ENCODE assay signal across 19 cellular contexts in the genomic region with DNA sequence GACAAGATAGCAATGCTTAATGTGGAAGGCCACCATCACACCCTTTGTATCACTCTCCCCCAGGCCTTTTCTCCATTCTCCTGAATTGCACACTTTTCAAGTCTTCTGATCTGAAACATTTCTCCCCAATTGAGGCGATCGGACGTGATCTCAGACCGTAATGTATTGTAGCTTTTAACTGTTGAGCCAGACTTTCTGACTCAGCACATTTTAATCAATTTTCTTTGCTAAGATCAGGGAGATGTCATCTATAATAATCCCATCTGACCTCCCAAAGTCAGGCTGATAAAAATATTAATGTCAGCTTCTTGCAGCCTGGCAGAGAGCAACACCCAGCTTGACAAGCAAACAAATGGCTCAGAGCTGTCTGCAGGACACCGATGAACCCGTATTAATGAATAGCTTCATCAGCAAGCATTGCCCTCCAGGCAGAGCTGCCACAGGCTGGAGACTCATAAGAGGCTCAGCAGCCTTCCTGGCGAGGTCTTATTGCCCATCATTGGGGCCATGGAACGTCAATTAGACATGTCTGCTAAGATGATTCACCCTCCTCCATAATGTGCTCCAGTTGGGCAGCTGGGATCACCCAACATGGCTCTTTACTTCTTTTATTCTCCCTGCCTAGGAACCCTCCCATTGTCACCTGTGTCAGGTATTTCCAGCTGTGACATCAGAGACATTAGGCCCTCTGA.
"Had no signal": no experiment of that assay in that cellular context is flagged by ENCODE, and none has a peak within 500 bp of the region (broad histone marks: within the 10 kb centered on the region; RNA-seq: fewer than 3 reads in every experiment).

No MANE protein-coding gene starts in this region.

- H3K4me3 ChIP-seq: esophagus squamous epithelium, heart right ventricle, mucosa of descending colon, skin epidermis had no signal

- ATAC-seq: activated CD4-positive, CD25-positive, alpha-beta regulatory T cell treated with anti-CD3 and anti-CD28 coated beads, Interleukin-2, amount 50 U/mL, for 24 hours; heart right ventricle; mucosa of descending colon had no signal

- H3K4me1 ChIP-seq: heart right ventricle had no signal

- H3K36me3 ChIP-seq: esophagus squamous epithelium, heart right ventricle had no signal

- H3K36me3 Mint-ChIP-seq: activated naive CD8-positive, alpha-beta T cell treated with anti-CD3 and anti-CD28 coated beads for 36 hours; memory B cell; naive B cell had no signal

- H3K27me3 Mint-ChIP-seq: activated CD4-positive, alpha-beta T cell treated with anti-CD3 and anti-CD28 coated beads, Interleukin-2, amount 10 ng/mL, durations not matched to agents 7 days and 5 days; stimulated activated naive CD8-positive, alpha-beta T cell treated with anti-CD3 and anti-CD28 coated beads, Interleukin-15, Interleukin-2, amounts not matched to agents 100 ng/mL and 50 ng/mL, for 24 hours had no signal

- H3K27ac Mint-ChIP-seq: activated CD4-positive, alpha-beta T cell treated with anti-CD3 and anti-CD28 coated beads, Interleukin-2, amount 10 ng/mL, durations not matched to agents 7 days and 5 days; activated naive CD8-positive, alpha-beta T cell treated with anti-CD3 and anti-CD28 coated beads for 36 hours; dendritic cell treated with granulocyte-macrophage colony-stimulating factor and Interleukin-4, amounts not matched to agents 40 ng/mL and 50 ng/mL, for 4 days; immature natural killer cell; memory B cell; naive B cell; progenitor cell of endocrine pancreas; stimulated activated naive CD8-positive, alpha-beta T cell treated with anti-CD3 and anti-CD28 coated beads, Interleukin-15, Interleukin-2, amounts not matched to agents 100 ng/mL and 50 ng/mL, for 24 hours; T-helper 1 cell treated with Interleukin-12 subunit alpha and Interleukin-12 subunit beta and Interleukin-4 antibody, amounts not matched to agents 30 μg/mL and 1 μg/mL, for 36 hours had no signal

- DNase-seq: activated CD4-positive, alpha-beta T cell treated with anti-CD3 and anti-CD28 coated beads, Interleukin-2, amount 10 ng/mL, durations not matched to agents 7 days and 5 days; activated naive CD8-positive, alpha-beta T cell treated with anti-CD3 and anti-CD28 coated beads for 36 hours; activated T-cell treated with anti-CD3 and anti-CD28 coated beads for 4 hours; amniotic stem cell; effector CD8-positive, alpha-beta T cell; esophagus squamous epithelium; heart right ventricle; immature natural killer cell; mucosa of descending colon; naive B cell; trophoblast cell had no signal

- H3K9me3 ChIP-seq: esophagus squamous epithelium, mucosa of descending colon had no signal

- H3K9me3 Mint-ChIP-seq: activated CD4-positive, alpha-beta T cell treated with anti-CD3 and anti-CD28 coated beads, Interleukin-2, amount 10 ng/mL, durations not matched to agents 7 days and 5 days; activated naive CD8-positive, alpha-beta T cell treated with anti-CD3 and anti-CD28 coated beads for 36 hours; dendritic cell treated with granulocyte-macrophage colony-stimulating factor and Interleukin-4, amounts not matched to agents 40 ng/mL and 50 ng/mL, for 4 days; immature natural killer cell; neural crest cell; stimulated activated naive CD8-positive, alpha-beta T cell treated with anti-CD3 and anti-CD28 coated beads, Interleukin-15, Interleukin-2, amounts not matched to agents 100 ng/mL and 50 ng/mL, for 24 hours; T-helper 1 cell treated with Interleukin-12 subunit alpha and Interleukin-12 subunit beta and Interleukin-4 antibody, amounts not matched to agents 30 μg/mL and 1 μg/mL, for 36 hours had no signal

- H3K27ac ChIP-seq: esophagus squamous epithelium, heart right ventricle, skin epidermis had no signal

- H3K4me3 Mint-ChIP-seq: activated CD4-positive, alpha-beta T cell treated with anti-CD3 and anti-CD28 coated beads, Interleukin-2, amount 10 ng/mL, durations not matched to agents 7 days and 5 days; activated naive CD8-positive, alpha-beta T cell treated with anti-CD3 and anti-CD28 coated beads for 36 hours; dendritic cell treated with granulocyte-macrophage colony-stimulating factor and Interleukin-4, amounts not matched to agents 40 ng/mL and 50 ng/mL, for 4 days; immature natural killer cell; memory B cell; naive B cell; neural crest cell; stimulated activated naive CD8-positive, alpha-beta T cell treated with anti-CD3 and anti-CD28 coated beads, Interleukin-15, Interleukin-2, amounts not matched to agents 100 ng/mL and 50 ng/mL, for 24 hours; T-helper 1 cell treated with Interleukin-12 subunit alpha and Interleukin-12 subunit beta and Interleukin-4 antibody, amounts not matched to agents 30 μg/mL and 1 μg/mL, for 36 hours had no signal
